1 cellular context compared by ENCODE assay signal in the genomic region with DNA sequence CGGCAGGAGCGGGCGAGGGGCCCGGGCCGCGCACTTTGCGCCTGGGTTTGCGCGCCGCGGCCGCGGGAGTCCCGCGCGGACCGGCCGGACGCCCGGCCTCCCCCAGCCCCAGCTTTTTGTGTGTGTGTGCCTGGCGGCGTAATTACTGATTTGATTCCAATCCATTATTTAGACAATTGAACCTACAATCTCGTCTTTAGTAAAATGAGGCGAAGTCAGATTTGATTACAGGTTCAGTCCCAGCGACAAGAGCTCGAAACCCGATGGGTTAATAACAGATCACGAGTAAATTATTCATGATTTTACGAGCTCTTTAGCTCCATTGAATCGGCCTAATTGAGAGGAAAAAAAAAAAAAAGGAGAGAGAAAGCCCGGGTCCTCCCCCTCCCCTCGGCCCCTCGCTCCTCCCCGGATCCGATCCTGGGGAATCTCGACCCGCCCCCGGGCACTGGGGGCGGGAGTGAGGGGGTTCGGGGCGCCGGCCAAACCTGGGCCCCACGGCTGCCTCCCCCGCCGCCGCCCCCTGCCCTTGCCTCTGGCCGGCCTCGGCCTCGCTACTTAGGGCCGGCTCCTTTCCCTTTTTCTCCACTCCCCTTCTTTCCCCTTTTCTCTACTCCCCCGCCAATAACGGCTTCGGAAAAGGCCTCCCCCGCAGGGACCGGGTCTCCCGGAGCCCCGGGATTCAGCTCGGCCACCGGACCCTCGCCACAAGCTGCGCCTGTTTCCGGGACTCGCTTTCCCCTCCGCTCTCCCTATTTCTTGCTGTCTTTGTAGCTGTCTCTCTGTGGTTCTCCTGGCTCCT.
TF ChIP-seq lines count a peak whose summit lies in the region.

No MANE protein-coding gene starts in this region.

TF ChIP-seq in WTC11, 78 proteins besides CTCF, POLR2A, EP300 and RAD21 (continued from another document):
- TF ChIP-seq CBFB (CRISPR knock-in tag; IDR thresholded peaks at IDR 0.05; ENCODE audit: low read depth) (no peak), MXD4 (CRISPR knock-in tag; IDR thresholded peaks at IDR 0.05; ENCODE audit: borderline replicate concordance) (no peak), CDX4 (CRISPR knock-in tag; IDR thresholded peaks at IDR 0.05; ENCODE audit: borderline replicate concordance) (no peak), ZNF671 (CRISPR knock-in tag; IDR thresholded peaks at IDR 0.05) (no peak), AR (CRISPR knock-in tag; IDR thresholded peaks at IDR 0.05) (no peak), CREM (CRISPR knock-in tag; IDR thresholded peaks at IDR 0.05) (no peak), SP1 (CRISPR knock-in tag; conservative IDR thresholded peaks at IDR 0.05) (no peak)
- TF ChIP-seq, protein P1, sequence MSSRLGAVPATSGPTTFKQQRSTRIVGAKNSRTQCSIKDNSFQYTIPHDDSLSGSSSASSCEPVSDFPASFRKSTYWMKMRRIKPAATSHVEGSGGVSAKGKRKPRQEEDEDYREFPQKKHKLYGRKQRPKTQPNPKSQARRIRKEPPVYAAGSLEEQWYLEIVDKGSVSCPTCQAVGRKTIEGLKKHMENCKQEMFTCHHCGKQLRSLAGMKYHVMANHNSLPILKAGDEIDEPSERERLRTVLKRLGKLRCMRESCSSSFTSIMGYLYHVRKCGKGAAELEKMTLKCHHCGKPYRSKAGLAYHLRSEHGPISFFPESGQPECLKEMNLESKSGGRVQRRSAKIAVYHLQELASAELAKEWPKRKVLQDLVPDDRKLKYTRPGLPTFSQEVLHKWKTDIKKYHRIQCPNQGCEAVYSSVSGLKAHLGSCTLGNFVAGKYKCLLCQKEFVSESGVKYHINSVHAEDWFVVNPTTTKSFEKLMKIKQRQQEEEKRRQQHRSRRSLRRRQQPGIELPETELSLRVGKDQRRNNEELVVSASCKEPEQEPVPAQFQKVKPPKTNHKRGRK (CRISPR knock-in tag; IDR thresholded peaks at IDR 0.05; ENCODE audit: borderline replicate concordance) = no peak
- TF ChIP-seq, protein P2, sequence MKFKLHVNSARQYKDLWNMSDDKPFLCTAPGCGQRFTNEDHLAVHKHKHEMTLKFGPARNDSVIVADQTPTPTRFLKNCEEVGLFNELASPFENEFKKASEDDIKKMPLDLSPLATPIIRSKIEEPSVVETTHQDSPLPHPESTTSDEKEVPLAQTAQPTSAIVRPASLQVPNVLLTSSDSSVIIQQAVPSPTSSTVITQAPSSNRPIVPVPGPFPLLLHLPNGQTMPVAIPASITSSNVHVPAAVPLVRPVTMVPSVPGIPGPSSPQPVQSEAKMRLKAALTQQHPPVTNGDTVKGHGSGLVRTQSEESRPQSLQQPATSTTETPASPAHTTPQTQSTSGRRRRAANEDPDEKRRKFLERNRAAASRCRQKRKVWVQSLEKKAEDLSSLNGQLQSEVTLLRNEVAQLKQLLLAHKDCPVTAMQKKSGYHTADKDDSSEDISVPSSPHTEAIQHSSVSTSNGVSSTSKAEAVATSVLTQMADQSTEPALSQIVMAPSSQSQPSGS (CRISPR knock-in tag; IDR thresholded peaks at IDR 0.05; ENCODE audit: borderline replicate concordance, low read depth) = no peak
- TF ChIP-seq, protein P3, sequence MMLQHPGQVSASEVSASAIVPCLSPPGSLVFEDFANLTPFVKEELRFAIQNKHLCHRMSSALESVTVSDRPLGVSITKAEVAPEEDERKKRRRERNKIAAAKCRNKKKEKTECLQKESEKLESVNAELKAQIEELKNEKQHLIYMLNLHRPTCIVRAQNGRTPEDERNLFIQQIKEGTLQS (CRISPR knock-in tag; conservative IDR thresholded peaks at IDR 0.05) = no peak
